In the genomic region with DNA sequence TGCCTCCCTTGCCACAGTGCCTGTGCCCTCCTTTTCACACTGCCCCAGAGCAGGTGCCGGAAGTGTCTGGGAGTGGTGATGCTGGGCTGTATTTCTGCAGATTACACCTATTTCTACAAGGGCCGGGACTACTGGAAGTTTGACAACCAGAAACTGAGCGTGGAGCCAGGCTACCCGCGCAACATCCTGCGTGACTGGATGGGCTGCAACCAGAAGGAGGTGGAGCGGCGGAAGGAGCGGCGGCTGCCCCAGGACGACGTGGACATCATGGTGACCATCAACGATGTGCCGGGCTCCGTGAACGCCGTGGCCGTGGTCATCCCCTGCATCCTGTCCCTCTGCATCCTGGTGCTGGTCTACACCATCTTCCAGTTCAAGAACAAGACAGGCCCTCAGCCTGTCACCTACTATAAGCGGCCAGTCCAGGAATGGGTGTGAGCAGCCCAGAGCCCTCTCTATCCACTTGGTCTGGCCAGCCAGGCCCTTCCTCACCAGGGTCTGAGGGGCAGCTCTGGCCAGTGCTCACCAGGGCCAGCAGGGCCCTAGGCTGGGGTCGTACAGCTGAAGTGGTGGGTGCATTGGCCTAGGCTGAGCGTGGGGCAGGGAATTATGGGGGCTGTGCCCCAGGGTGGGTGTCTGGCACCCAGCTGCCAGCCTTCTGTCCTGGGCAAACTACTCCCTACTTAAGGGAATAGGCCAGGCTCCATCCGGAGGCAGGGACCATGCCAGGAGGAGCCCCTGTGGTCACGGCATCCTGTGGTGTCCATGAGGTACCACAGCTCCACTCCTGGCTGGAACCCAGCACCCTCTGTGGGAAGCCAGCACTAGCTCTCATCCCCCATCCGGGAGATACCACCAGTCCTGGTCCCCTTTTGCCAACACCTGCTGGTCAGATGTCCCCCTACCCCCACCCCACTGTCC, we compare ENCODE assay signal across 1 cellular context.
TF ChIP-seq lines count a peak whose summit lies in the region.

No MANE protein-coding gene starts in this region.

TF ChIP-seq in HepG2, 621 proteins besides CTCF, POLR2A, EP300 and RAD21 (continues in another document):
- no peak for TF ChIP-seq ZNF431 (CRISPR knock-in tag; IDR thresholded peaks at IDR 0.05; ENCODE audit: borderline replicate concordance, low read depth)
- TF ChIP-seq HES4 (CRISPR knock-in tag; IDR thresholded peaks at IDR 0.05; ENCODE audit: borderline replicate concordance), result 0 out of 2 replicates have a peak, but pooled peaks have one; percentile 41
- TF ChIP-seq SIX1 (CRISPR knock-in tag; IDR thresholded peaks at IDR 0.05; ENCODE audit: borderline replicate concordance), result no peak
- peak; percentile 11; the same call in 1 of the 2 replicates for TF ChIP-seq PAF1 (CRISPR knock-in tag; IDR thresholded peaks at IDR 0.05)
- TF ChIP-seq ZNF430 (CRISPR knock-in tag; IDR thresholded peaks at IDR 0.05), result 0 out of 2 replicates have a peak, but pooled peaks have one; percentile 34
- TF ChIP-seq ZNF292 (CRISPR knock-in tag; IDR thresholded peaks at IDR 0.05; ENCODE audit: borderline replicate concordance, low read depth), result 0 out of 2 replicates have a peak, but pooled peaks have one; percentile 19
- TF ChIP-seq AGO2 (optimal IDR thresholded peaks at IDR 0.05; ENCODE audit: low read depth, low read length), result peak; percentile 96
- no peak for TF ChIP-seq KDM6A (CRISPR knock-in tag; IDR thresholded peaks at IDR 0.05; ENCODE audit: low read depth)
- 0 out of 2 replicates have a peak, but pooled peaks have one; percentile 29 for TF ChIP-seq ZNF709 (CRISPR knock-in tag; IDR thresholded peaks at IDR 0.05)
- TF ChIP-seq, protein P1, sequence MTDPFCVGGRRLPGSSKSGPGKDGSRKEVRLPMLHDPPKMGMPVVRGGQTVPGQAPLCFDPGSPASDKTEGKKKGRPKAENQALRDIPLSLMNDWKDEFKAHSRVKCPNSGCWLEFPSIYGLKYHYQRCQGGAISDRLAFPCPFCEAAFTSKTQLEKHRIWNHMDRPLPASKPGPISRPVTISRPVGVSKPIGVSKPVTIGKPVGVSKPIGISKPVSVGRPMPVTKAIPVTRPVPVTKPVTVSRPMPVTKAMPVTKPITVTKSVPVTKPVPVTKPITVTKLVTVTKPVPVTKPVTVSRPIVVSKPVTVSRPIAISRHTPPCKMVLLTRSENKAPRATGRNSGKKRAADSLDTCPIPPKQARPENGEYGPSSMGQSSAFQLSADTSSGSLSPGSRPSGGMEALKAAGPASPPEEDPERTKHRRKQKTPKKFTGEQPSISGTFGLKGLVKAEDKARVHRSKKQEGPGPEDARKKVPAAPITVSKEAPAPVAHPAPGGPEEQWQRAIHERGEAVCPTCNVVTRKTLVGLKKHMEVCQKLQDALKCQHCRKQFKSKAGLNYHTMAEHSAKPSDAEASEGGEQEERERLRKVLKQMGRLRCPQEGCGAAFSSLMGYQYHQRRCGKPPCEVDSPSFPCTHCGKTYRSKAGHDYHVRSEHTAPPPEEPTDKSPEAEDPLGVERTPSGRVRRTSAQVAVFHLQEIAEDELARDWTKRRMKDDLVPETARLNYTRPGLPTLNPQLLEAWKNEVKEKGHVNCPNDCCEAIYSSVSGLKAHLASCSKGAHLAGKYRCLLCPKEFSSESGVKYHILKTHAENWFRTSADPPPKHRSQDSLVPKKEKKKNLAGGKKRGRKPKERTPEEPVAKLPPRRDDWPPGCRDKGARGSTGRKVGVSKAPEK (CRISPR knock-in tag; IDR thresholded peaks at IDR 0.05; ENCODE audit: borderline replicate concordance), result 0 out of 2 replicates have a peak, but pooled peaks have one; percentile 67
- no peak for TF ChIP-seq NFE2L1 (CRISPR knock-in tag; IDR thresholded peaks at IDR 0.05; ENCODE audit: borderline replicate concordance)
- no peak for TF ChIP-seq ZSCAN30 (CRISPR knock-in tag; IDR thresholded peaks at IDR 0.05)
- TF ChIP-seq POLR2G (IDR thresholded peaks at IDR 0.05; ENCODE audit: low read depth, low read length), result no peak
- TF ChIP-seq, protein P2, sequence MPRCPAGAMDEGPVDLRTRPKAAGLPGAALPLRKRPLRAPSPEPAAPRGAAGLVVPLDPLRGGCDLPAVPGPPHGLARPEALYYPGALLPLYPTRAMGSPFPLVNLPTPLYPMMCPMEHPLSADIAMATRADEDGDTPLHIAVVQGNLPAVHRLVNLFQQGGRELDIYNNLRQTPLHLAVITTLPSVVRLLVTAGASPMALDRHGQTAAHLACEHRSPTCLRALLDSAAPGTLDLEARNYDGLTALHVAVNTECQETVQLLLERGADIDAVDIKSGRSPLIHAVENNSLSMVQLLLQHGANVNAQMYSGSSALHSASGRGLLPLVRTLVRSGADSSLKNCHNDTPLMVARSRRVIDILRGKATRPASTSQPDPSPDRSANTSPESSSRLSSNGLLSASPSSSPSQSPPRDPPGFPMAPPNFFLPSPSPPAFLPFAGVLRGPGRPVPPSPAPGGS (CRISPR knock-in tag; IDR thresholded peaks at IDR 0.05), result 0 out of 2 replicates have a peak, but pooled peaks have one; percentile 11
- TF ChIP-seq POLR2AphosphoS5 (IDR thresholded peaks at IDR 0.05; ENCODE audit: low read depth, low read length), result peak; percentile 43; the same call in 1 of the 2 replicates
- no peak for TF ChIP-seq ZBTB2 (CRISPR knock-in tag; IDR thresholded peaks at IDR 0.05; ENCODE audit: low read depth)
- TF ChIP-seq KDM5B (CRISPR knock-in tag; IDR thresholded peaks at IDR 0.05; ENCODE audit: borderline replicate concordance), result 0 out of 2 replicates have a peak, but pooled peaks have one; percentile 47
- TF ChIP-seq BATF2 (CRISPR knock-in tag; IDR thresholded peaks at IDR 0.05), result 0 out of 2 replicates have a peak, but pooled peaks have one; percentile 30
- TF ChIP-seq SP4 (CRISPR knock-in tag; IDR thresholded peaks at IDR 0.05), result 0 out of 2 replicates have a peak, but pooled peaks have one; percentile 16
- no peak for TF ChIP-seq SUZ12 (IDR thresholded peaks at IDR 0.05; ENCODE audit: low read depth, low read length)
- peak; percentile 27; the same call in 1 of the 2 replicates for TF ChIP-seq REPIN1 (CRISPR knock-in tag; IDR thresholded peaks at IDR 0.05; ENCODE audit: borderline replicate concordance, low read depth)
- no peak for TF ChIP-seq ZNF75D (CRISPR knock-in tag; IDR thresholded peaks at IDR 0.05; ENCODE audit: borderline replicate concordance)
- TF ChIP-seq ZNF780A (CRISPR knock-in tag; IDR thresholded peaks at IDR 0.05), result no peak
- no peak for TF ChIP-seq ZNF564 (CRISPR knock-in tag; IDR thresholded peaks at IDR 0.05)
- no peak for TF ChIP-seq ZNF7 (CRISPR knock-in tag; IDR thresholded peaks at IDR 0.05)
- TF ChIP-seq RBFOX2 (IDR thresholded peaks at IDR 0.05; ENCODE audit: low read depth, low read length), result peak; percentile 49; the same call in 1 of the 2 replicates
- TF ChIP-seq CAMTA2 (CRISPR knock-in tag; IDR thresholded peaks at IDR 0.05; ENCODE audit: borderline replicate concordance), result no peak
- TF ChIP-seq KAT8 (CRISPR knock-in tag; IDR thresholded peaks at IDR 0.05), result no peak
- 0 out of 2 replicates have a peak, but pooled peaks have one; percentile 23 for TF ChIP-seq ZNF333 (CRISPR knock-in tag; IDR thresholded peaks at IDR 0.05; ENCODE audit: borderline replicate concordance)
- peak; percentile 37; the same call in 1 of the 2 replicates for TF ChIP-seq ZFY (CRISPR knock-in tag; IDR thresholded peaks at IDR 0.05)
- TF ChIP-seq TIGD3 (CRISPR knock-in tag; IDR thresholded peaks at IDR 0.05; ENCODE audit: borderline replicate concordance), result 0 out of 2 replicates have a peak, but pooled peaks have one; percentile 57
- TF ChIP-seq, protein P3, sequence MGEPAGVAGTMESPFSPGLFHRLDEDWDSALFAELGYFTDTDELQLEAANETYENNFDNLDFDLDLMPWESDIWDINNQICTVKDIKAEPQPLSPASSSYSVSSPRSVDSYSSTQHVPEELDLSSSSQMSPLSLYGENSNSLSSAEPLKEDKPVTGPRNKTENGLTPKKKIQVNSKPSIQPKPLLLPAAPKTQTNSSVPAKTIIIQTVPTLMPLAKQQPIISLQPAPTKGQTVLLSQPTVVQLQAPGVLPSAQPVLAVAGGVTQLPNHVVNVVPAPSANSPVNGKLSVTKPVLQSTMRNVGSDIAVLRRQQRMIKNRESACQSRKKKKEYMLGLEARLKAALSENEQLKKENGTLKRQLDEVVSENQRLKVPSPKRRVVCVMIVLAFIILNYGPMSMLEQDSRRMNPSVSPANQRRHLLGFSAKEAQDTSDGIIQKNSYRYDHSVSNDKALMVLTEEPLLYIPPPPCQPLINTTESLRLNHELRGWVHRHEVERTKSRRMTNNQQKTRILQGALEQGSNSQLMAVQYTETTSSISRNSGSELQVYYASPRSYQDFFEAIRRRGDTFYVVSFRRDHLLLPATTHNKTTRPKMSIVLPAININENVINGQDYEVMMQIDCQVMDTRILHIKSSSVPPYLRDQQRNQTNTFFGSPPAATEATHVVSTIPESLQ (CRISPR knock-in tag; conservative IDR thresholded peaks at IDR 0.05), result no peak
- peak; percentile 87; the same call in 1 of the 2 replicates for TF ChIP-seq ZNF326 (CRISPR knock-in tag; IDR thresholded peaks at IDR 0.05; ENCODE audit: borderline replicate concordance)
- TF ChIP-seq PCBP2 (optimal IDR thresholded peaks at IDR 0.05; ENCODE audit: low read depth, low read length, poor library complexity, severe bottlenecking), result no peak
- TF ChIP-seq SMARCC2 (IDR thresholded peaks at IDR 0.05), result no peak
- TF ChIP-seq CEBPZ (IDR thresholded peaks at IDR 0.05; ENCODE audit: low read length), result no peak
- TF ChIP-seq, protein P4, sequence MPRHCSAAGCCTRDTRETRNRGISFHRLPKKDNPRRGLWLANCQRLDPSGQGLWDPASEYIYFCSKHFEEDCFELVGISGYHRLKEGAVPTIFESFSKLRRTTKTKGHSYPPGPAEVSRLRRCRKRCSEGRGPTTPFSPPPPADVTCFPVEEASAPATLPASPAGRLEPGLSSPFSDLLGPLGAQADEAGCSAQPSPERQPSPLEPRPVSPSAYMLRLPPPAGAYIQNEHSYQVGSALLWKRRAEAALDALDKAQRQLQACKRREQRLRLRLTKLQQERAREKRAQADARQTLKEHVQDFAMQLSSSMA (CRISPR knock-in tag; IDR thresholded peaks at IDR 0.05), result no peak
- no peak for TF ChIP-seq GABPA (IDR thresholded peaks at IDR 0.05; ENCODE audit: low read depth, low read length)
- no peak for TF ChIP-seq GABPA (CRISPR knock-in tag; IDR thresholded peaks at IDR 0.05; ENCODE audit: low read depth)
- no peak for TF ChIP-seq HNRNPLL (IDR thresholded peaks at IDR 0.05; ENCODE audit: low read depth, low read length, poor library complexity, severe bottlenecking)
- TF ChIP-seq BRD4 (CRISPR knock-in tag; IDR thresholded peaks at IDR 0.05), result 0 out of 2 replicates have a peak, but pooled peaks have one; percentile 35
- TF ChIP-seq ZNF331 (CRISPR knock-in tag; IDR thresholded peaks at IDR 0.05), result no peak
- TF ChIP-seq ISX (CRISPR knock-in tag; conservative IDR thresholded peaks at IDR 0.05), result no peak
- no peak for TF ChIP-seq HIVEP1 (CRISPR knock-in tag; IDR thresholded peaks at IDR 0.05)
